12 cellular contexts compared by ENCODE assay signal in the genomic region with DNA sequence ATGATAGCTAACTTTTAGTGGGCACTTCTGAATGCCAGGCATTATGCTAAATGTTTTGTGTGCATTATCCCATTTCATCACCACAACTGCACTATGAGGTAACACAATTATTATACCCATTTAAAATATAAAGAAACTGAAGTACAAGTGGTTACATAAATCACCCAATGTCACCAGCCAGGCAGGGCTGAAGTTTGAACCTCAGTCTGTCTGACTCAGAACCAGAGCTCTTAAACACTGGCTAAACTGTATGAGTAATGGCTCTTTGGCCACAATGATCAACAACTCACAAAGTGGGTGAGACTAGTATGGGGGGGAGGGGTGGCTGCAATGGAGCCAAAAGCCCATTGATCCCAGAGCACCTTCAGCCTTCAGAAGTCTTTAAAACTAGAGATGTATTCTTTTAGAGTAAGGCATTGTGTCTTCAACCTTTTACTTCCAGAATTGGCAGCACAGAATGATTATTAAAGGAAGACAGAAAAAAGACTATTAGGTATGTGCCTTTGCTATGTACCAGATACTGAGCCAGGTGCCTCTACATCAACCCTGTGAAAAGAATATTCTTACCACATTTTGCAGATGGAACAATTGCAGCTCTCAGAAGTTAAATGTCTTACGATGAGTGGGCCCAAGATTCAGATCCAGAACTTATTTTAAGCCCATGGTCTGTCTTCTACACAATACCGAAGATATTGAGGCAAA.
DNase-seq lines count a peak whose midpoint lies in the region; ATAC-seq and TF ChIP-seq lines count a peak whose summit lies in the region.
"Had no signal": no experiment of that assay in that cellular context is flagged by ENCODE, and none has a peak within 500 bp of the region (broad histone marks: within the 10 kb centered on the region; RNA-seq: fewer than 3 reads in every experiment).

No MANE protein-coding gene starts in this region.

- H3K27ac Mint-ChIP-seq in natural killer cell treated with Interleukin-12 subunit alpha and Interleukin-12 subunit beta and Interleukin-15 and Interleukin-18, amount 100 ng/mL, for 72 hours, result no peak overlapping the region
- no peak overlapping the region for H3K27ac Mint-ChIP-seq in natural killer cell
- H3K27ac Mint-ChIP-seq in type B pancreatic cell, result no peak overlapping the region

- no peak overlapping the region for H3K14ac ChIP-seq in neuronal stem cell (ENCODE audit: low read length)

- H3K4me1 ChIP-seq in neuronal stem cell (ENCODE audit: control insufficient read depth in 2 of 2, insufficient read depth in 1 of 2, low read depth in 1 of 2, low read length in 2 of 2), result no peaks in the 10 kb centered on the region

- H3K4me3 Mint-ChIP-seq in natural killer cell treated with Interleukin-12 subunit alpha and Interleukin-12 subunit beta and Interleukin-15 and Interleukin-18, amount 100 ng/mL, for 72 hours, result peak overlapping the region; percentile 50
- H3K4me3 Mint-ChIP-seq in natural killer cell (no peak overlapping the region), type B pancreatic cell (no peak overlapping the region)

- peaks cover 5% of the 10 kb centered on the region for H3K9me3 Mint-ChIP-seq in natural killer cell treated with Interleukin-12 subunit alpha and Interleukin-12 subunit beta and Interleukin-15 and Interleukin-18, amount 100 ng/mL, for 72 hours
- H3K9me3 Mint-ChIP-seq in natural killer cell (peaks cover 2 to 12% of the 10 kb centered on the region in 2 donors), type B pancreatic cell (peaks cover 12% of the 10 kb centered on the region)

- H3K36me3 Mint-ChIP-seq in natural killer cell treated with Interleukin-12 subunit alpha and Interleukin-12 subunit beta and Interleukin-15 and Interleukin-18, amount 100 ng/mL, for 72 hours, result peaks cover 45% of the 10 kb centered on the region
- H3K36me3 Mint-ChIP-seq in natural killer cell (peaks cover 21% of the 10 kb centered on the region), type B pancreatic cell (no peaks in the 10 kb centered on the region)

- no peak overlapping the region for H2AK5ac ChIP-seq in neuronal stem cell (ENCODE audit: low read depth, low read length)

- H3K9me3 ChIP-seq in neuronal stem cell (replicated peaks in 1 of 2; ENCODE audit: control insufficient read depth in 2 of 2, insufficient read depth in 1 of 2, low read depth in 1 of 2, low read length in 2 of 2), result no peaks in the 10 kb centered on the region

- H3K4ac ChIP-seq in neuronal stem cell (ENCODE audit: low read length), result no peak overlapping the region

- H3K79me1 ChIP-seq in neuronal stem cell (ENCODE audit: low read depth, low read length), result no peaks in the 10 kb centered on the region

- intact Hi-C loops in natural killer cell (cut with micrococcal nuclease), result no loop called here

- no peak overlapping the region for H4K8ac ChIP-seq in neuronal stem cell (ENCODE audit: low read depth, low read length)

- no peak overlapping the region for H2BK5ac ChIP-seq in neuronal stem cell (ENCODE audit: low read length)

- H3K27ac ChIP-seq in neuronal stem cell (replicated peaks; ENCODE audit: low read length), result no peak overlapping the region

- peaks cover 10 to 22% of the 10 kb centered on the region in 2 donors for H3K4me1 Mint-ChIP-seq in natural killer cell treated with Interleukin-12 subunit alpha and Interleukin-12 subunit beta and Interleukin-15 and Interleukin-18, amount 100 ng/mL, for 72 hours (ENCODE audit: low read depth in 2 of 2)
- H3K4me1 Mint-ChIP-seq in natural killer cell, result no peaks in the 10 kb centered on the region
- peaks cover 3% of the 10 kb centered on the region for H3K4me1 Mint-ChIP-seq in type B pancreatic cell (ENCODE audit: unreplicated experiment)

- H3K4me3 ChIP-seq in fibroblast of mammary gland (ENCODE audit: control insufficient read depth, low read depth, low read length) (no peak overlapping the region), neuronal stem cell (ENCODE audit: low read length in 2 of 2) (no peak overlapping the region)

- peak; percentile 95 to 99 for ATAC-seq in natural killer cell treated with Interleukin-12 subunit alpha and Interleukin-12 subunit beta and Interleukin-15 and Interleukin-18, amount 100 ng/mL, for 72 hours
- no peak for ATAC-seq in natural killer cell
- ATAC-seq in GM21526 (IDR thresholded peaks at IDR 0.05; ENCODE audit: low FRiP score, unreplicated experiment), result no peak
- ATAC-seq in HG03039 (IDR thresholded peaks at IDR 0.05; ENCODE audit: unreplicated experiment), result no peak

- no peak overlapping the region for H2BK15ac ChIP-seq in neuronal stem cell (ENCODE audit: low read length)

- no peaks in the 10 kb centered on the region for H3K27me3 ChIP-seq in neuronal stem cell (ENCODE audit: control insufficient read depth in 3 of 3, insufficient read depth in 3 of 3, low read depth in 1 of 3, low read length in 3 of 3)

- no peak overlapping the region for H4K91ac ChIP-seq in neuronal stem cell (ENCODE audit: low read depth, low read length, poor library complexity)

- H3K23ac ChIP-seq in neuronal stem cell (ENCODE audit: low read depth, low read length, poor library complexity), result no peak overlapping the region

- H2BK12ac ChIP-seq in neuronal stem cell (ENCODE audit: low read length), result no peak overlapping the region

- no peak for DNase-seq in natural killer cell treated with Interleukin-12 subunit alpha and Interleukin-12 subunit beta and Interleukin-15 and Interleukin-18, amount 100 ng/mL, for 72 hours (ENCODE audit: low spot score)
- no peak for DNase-seq in natural killer cell
- peak; percentile 63 for DNase-seq in RKO (ENCODE audit: low spot score)
- DNase-seq in fibroblast of mammary gland (ENCODE audit: low read depth), result peak; percentile 96
- DNase-seq in type B pancreatic cell (ENCODE audit: extremely low spot score, unreplicated experiment), result peak; percentile 11
- DNase-seq in neuronal stem cell (ENCODE audit: low spot score), result no peak
- DNase-seq: effector CD8-positive, alpha-beta T cell; NCI-H1105; SHP77; stimulated activated CD4-positive, alpha-beta T cell treated with anti-CD3 and anti-CD28 coated beads, Interleukin-12 subunit alpha, Interleukin-12 subunit beta, amount 100 ng/mL, for 4 hours had no signal

- H2AFZ ChIP-seq in neuronal stem cell (ENCODE audit: low read length), result no peak overlapping the region

- WGBS in neuronal stem cell (ENCODE audit: extremely low coverage in 2 of 2, insufficient read length in 2 of 2, insufficient replicate concordance in 1 of 2), 2 donors, result no CpG with 5 or more reads among the region's 2 CpGs

- H2BK120ac ChIP-seq in neuronal stem cell (ENCODE audit: low read depth, low read length), result no peak overlapping the region

- H3K27me3 Mint-ChIP-seq in natural killer cell treated with Interleukin-12 subunit alpha and Interleukin-12 subunit beta and Interleukin-15 and Interleukin-18, amount 100 ng/mL, for 72 hours, result peaks cover 20 to 22% of the 10 kb centered on the region in 2 donors
- peaks cover 12 to 26% of the 10 kb centered on the region in 2 donors for H3K27me3 Mint-ChIP-seq in natural killer cell (ENCODE audit: low read depth in 2 of 2)
- H3K27me3 Mint-ChIP-seq in type B pancreatic cell, result no peaks in the 10 kb centered on the region

- H3K36me3 ChIP-seq in neuronal stem cell (replicated peaks in 1 of 2; ENCODE audit: control insufficient read depth in 2 of 2, insufficient read depth in 2 of 2, low read length in 2 of 2), result no peaks in the 10 kb centered on the region

- no peak overlapping the region for H3K9ac ChIP-seq in neuronal stem cell (ENCODE audit: low read depth, low read length, poor library complexity)

- no peak overlapping the region for H3K18ac ChIP-seq in neuronal stem cell (ENCODE audit: low read length)

- no peak for TF ChIP-seq CTCF in natural killer cell (IDR thresholded peaks at IDR 0.05)
- TF ChIP-seq CTCF in fibroblast of mammary gland (conservative IDR thresholded peaks at IDR 0.05; ENCODE audit: control insufficient read depth, insufficient read depth, low read depth, low read length), result no peak
- no peak for TF ChIP-seq CTCF in type B pancreatic cell (conservative IDR thresholded peaks at IDR 0.05)

- no peak overlapping the region for H3K4me2 ChIP-seq in neuronal stem cell (ENCODE audit: insufficient read depth, low read length, poor library complexity, severe bottlenecking)

Comparison
In these comparisons a context has a peak if more than half of its experiments do, and no peak if none do; other contexts are left out.
1. ATAC-seq: peak in natural killer cell treated with Interleukin-12 subunit alpha and Interleukin-12 subunit beta and Interleukin-15 and Interleukin-18, amount 100 ng/mL, for 72 hours (2 of 2); none in natural killer cell (0 of 3), GM21526 (single experiment) and HG03039 (single experiment).
2. DNase-seq: peak in RKO (single experiment), fibroblast of mammary gland (single experiment) and type B pancreatic cell (single experiment); none in natural killer cell treated with Interleukin-12 subunit alpha and Interleukin-12 subunit beta and Interleukin-15 and Interleukin-18, amount 100 ng/mL, for 72 hours (single experiment), natural killer cell (single experiment) and neuronal stem cell (single experiment).